Comparison of ENCODE assay signal across 22 cellular contexts in the genomic region with DNA sequence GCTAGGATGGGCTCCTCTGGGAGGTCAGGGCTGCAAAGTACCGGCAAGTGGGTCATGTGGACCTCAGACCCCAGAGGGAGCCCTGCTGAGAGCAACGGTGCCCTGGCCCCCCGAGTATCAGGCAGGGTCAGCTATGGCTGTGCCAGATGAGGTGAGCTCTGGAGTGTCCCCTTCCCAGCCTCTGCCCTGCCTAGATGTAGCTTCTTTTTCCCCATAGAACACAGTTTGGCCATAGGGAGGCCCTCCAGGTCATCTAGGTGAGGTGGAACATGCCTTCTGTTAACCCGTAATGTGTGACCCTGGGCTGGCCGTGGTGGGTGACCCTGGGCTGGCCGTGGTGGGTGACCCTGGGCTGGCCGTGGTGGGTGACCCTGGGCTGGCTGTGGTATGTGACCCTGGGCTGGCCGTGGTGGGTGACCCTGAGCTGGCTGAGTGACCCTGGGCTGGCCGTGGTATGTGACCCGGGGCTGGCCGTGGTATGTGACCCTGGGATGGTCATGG. TPM values are rescaled to one million over a fixed set of nuclear protein-coding genes. Genes with fewer than 3 reads are reported as not detected.
DNase-seq lines count a peak whose midpoint lies in the region; ATAC-seq, FAIRE-seq and TF ChIP-seq lines count a peak whose summit lies in the region.
"Had no signal": no experiment of that assay in that cellular context is flagged by ENCODE, and none has a peak within 500 bp of the region (broad histone marks: within the 10 kb centered on the region; RNA-seq: fewer than 3 reads in every experiment).

No MANE protein-coding gene starts in this region.

- no peak for TF ChIP-seq CTCF in natural killer cell (IDR thresholded peaks at IDR 0.05)
- no peak for TF ChIP-seq CTCF in left ventricle myocardium inferior (IDR thresholded peaks at IDR 0.05; ENCODE audit: borderline replicate concordance)
- no peak for TF ChIP-seq CTCF in lower lobe of right lung (IDR thresholded peaks at IDR 0.05)

- no peaks in the 10 kb centered on the region for H3K4me1 Mint-ChIP-seq in natural killer cell treated with Interleukin-12 subunit alpha and Interleukin-12 subunit beta and Interleukin-15 and Interleukin-18, amount 100 ng/mL, for 72 hours (ENCODE audit: low read depth in 2 of 2)
- peaks cover 0 to 7% of the 10 kb centered on the region in 2 donors for H3K4me1 Mint-ChIP-seq in natural killer cell

- H3K36me3 ChIP-seq in left ventricle myocardium inferior (no peaks in the 10 kb centered on the region), lower lobe of right lung (no peaks in the 10 kb centered on the region), MG63 (no peaks in the 10 kb centered on the region)
- H3K36me3 ChIP-seq: BLaER1 had no signal

- H3K9me3 Mint-ChIP-seq in natural killer cell treated with Interleukin-12 subunit alpha and Interleukin-12 subunit beta and Interleukin-15 and Interleukin-18, amount 100 ng/mL, for 72 hours = no peaks in the 10 kb centered on the region
- H3K9me3 Mint-ChIP-seq in natural killer cell = no peaks in the 10 kb centered on the region
- H3K9me3 Mint-ChIP-seq: IgD-negative memory B cell had no signal

- intact Hi-C loops in natural killer cell (cut with micrococcal nuclease) = no loop called here
- intact Hi-C loops in left ventricle myocardium inferior (cut with micrococcal nuclease) = no loop called here
- intact Hi-C loops in lower lobe of right lung (cut with DNase I) = no loop called here

- H3K27ac ChIP-seq in left ventricle myocardium inferior (replicated peaks) (peak overlapping the region; percentile 84), lower lobe of right lung (no peak overlapping the region)
- H3K27ac ChIP-seq: BLaER1 had no signal

- CTCF ChIA-PET in HEK293T (lab: Yijun Ruan, JAX) = no interaction called here

- no peaks in the 10 kb centered on the region for H3K9me3 ChIP-seq in left ventricle myocardium inferior (replicated peaks)
- no peaks in the 10 kb centered on the region for H3K9me3 ChIP-seq in lower lobe of right lung
- H3K9me3 ChIP-seq in MG63 = no peaks in the 10 kb centered on the region
- H3K9me3 ChIP-seq: BLaER1 had no signal

- no peaks in the 10 kb centered on the region for H3K27me3 Mint-ChIP-seq in natural killer cell treated with Interleukin-12 subunit alpha and Interleukin-12 subunit beta and Interleukin-15 and Interleukin-18, amount 100 ng/mL, for 72 hours
- H3K27me3 Mint-ChIP-seq in natural killer cell (ENCODE audit: low read depth in 2 of 2) = no peaks in the 10 kb centered on the region
- H3K27me3 Mint-ChIP-seq: IgD-negative memory B cell had no signal

- no peaks in the 10 kb centered on the region for H3K27me3 ChIP-seq in left ventricle myocardium inferior (ENCODE audit: low read depth)
- H3K27me3 ChIP-seq in lower lobe of right lung (ENCODE audit: low read depth) = no peaks in the 10 kb centered on the region
- no peaks in the 10 kb centered on the region for H3K27me3 ChIP-seq in MG63
- H3K27me3 ChIP-seq: BLaER1 had no signal

- H3K36me3 Mint-ChIP-seq in natural killer cell treated with Interleukin-12 subunit alpha and Interleukin-12 subunit beta and Interleukin-15 and Interleukin-18, amount 100 ng/mL, for 72 hours = no peaks in the 10 kb centered on the region
- no peaks in the 10 kb centered on the region for H3K36me3 Mint-ChIP-seq in natural killer cell
- H3K36me3 Mint-ChIP-seq: IgD-negative memory B cell had no signal

- peaks cover 31% of the 10 kb centered on the region for H3K4me1 ChIP-seq in left ventricle myocardium inferior
- no peaks in the 10 kb centered on the region for H3K4me1 ChIP-seq in lower lobe of right lung

- H3K4me3 ChIP-seq in left ventricle myocardium inferior (no peak overlapping the region), lower lobe of right lung (no peak overlapping the region), MG63 (no peak overlapping the region)
- H3K4me3 ChIP-seq: BLaER1 had no signal

- peak; percentile 38 for DNase-seq in natural killer cell treated with Interleukin-12 subunit alpha and Interleukin-12 subunit beta and Interleukin-15 and Interleukin-18, amount 100 ng/mL, for 72 hours (ENCODE audit: low spot score)
- DNase-seq in natural killer cell (no peak), left ventricle myocardium inferior (no peak), lower lobe of right lung (peak; percentile 27), urothelium cell line (ENCODE audit: low spot score) (no peak), HEK293T (ENCODE audit: extremely low spot score) (no peak), MG63 (no peak)
- DNase-seq: COR-L47, EL, H9, Kasumi-1, NCI-H1105, NCI-H1694 treated with DMSO at 0.1 percent for 48 hours, NCI-H2107, NCI-H226, NCI-H526, SIG-M5 had no signal

- POLR2A ChIA-PET in HEK293T (lab: Yijun Ruan, JAX) = no interaction called here

- ATAC-seq in natural killer cell treated with Interleukin-12 subunit alpha and Interleukin-12 subunit beta and Interleukin-15 and Interleukin-18, amount 100 ng/mL, for 72 hours = no peak
- ATAC-seq in natural killer cell (no peak), lower lobe of right lung (peak in 1 of 2 donors; percentile 8), GM18519 (IDR thresholded peaks at IDR 0.05; ENCODE audit: low FRiP score, unreplicated experiment) (no peak)

- no peak overlapping the region for H3K4me3 Mint-ChIP-seq in natural killer cell treated with Interleukin-12 subunit alpha and Interleukin-12 subunit beta and Interleukin-15 and Interleukin-18, amount 100 ng/mL, for 72 hours
- H3K4me3 Mint-ChIP-seq in natural killer cell = no peak overlapping the region
- H3K4me3 Mint-ChIP-seq: H9, IgD-negative memory B cell had no signal

- H3K27ac Mint-ChIP-seq in natural killer cell treated with Interleukin-12 subunit alpha and Interleukin-12 subunit beta and Interleukin-15 and Interleukin-18, amount 100 ng/mL, for 72 hours = no peak overlapping the region
- H3K27ac Mint-ChIP-seq in natural killer cell = no peak overlapping the region
- H3K27ac Mint-ChIP-seq: IgD-negative memory B cell had no signal

- no peak for FAIRE-seq in urothelium cell line (lab: Jason Lieb, UNC)
- FAIRE-seq: GM19239, RCC 7860 had no signal

TF ChIP-seq in HEK293T, 16 proteins besides CTCF, POLR2A, EP300 and RAD21:
- no peak for TF ChIP-seq FOXK2 (IDR thresholded peaks at IDR 0.05)
- no peak for TF ChIP-seq HDGF (IDR thresholded peaks at IDR 0.05; ENCODE audit: borderline replicate concordance)
- no peak for TF ChIP-seq LEF1 (IDR thresholded peaks at IDR 0.05; ENCODE audit: borderline replicate concordance)
- TF ChIP-seq FOXA1 (IDR thresholded peaks at IDR 0.05) = no peak
- no peak for TF ChIP-seq BHLHE40 (IDR thresholded peaks at IDR 0.05; ENCODE audit: borderline replicate concordance)
- TF ChIP-seq SUZ12 (IDR thresholded peaks at IDR 0.05) = no peak
- no peak for TF ChIP-seq L3MBTL2 (conservative IDR thresholded peaks at IDR 0.05)
- no peak for TF ChIP-seq NFRKB (IDR thresholded peaks at IDR 0.05)
- TF ChIP-seq TARDBP (IDR thresholded peaks at IDR 0.05) = no peak
- TF ChIP-seq CTBP1 (IDR thresholded peaks at IDR 0.05; ENCODE audit: borderline replicate concordance) = no peak

RNA-seq across cellular contexts. Expression of a gene that starts 21.2 kb away (rescaled TPM):
- total RNA-seq in natural killer cell treated with Interleukin-12 subunit alpha and Interleukin-12 subunit beta and Interleukin-15 and Interleukin-18, amount 100 ng/mL, for 72 hours = 10 to 100 TPM; 17.4 to 21.8 TPM
- 10 to 100 TPM; 63.8 to 100.0 (median 65.6) TPM for total RNA-seq in natural killer cell
- 62.9 TPM for total RNA-seq in left ventricle myocardium inferior
- total RNA-seq in lower lobe of right lung = 65.8 TPM
- total RNA-seq in MG63 (2014; rRNA removed; shearing (Covaris generic); ENCODE audit: low replicate concordance) = 42.4 and 79.3 TPM in 2 replicates

Comparison
In these comparisons a context has a peak if more than half of its experiments do, and no peak if none do; other contexts are left out.
1. DNase-seq: peak in natural killer cell treated with Interleukin-12 subunit alpha and Interleukin-12 subunit beta and Interleukin-15 and Interleukin-18, amount 100 ng/mL, for 72 hours (single experiment) and lower lobe of right lung (single experiment); none in natural killer cell (single experiment), left ventricle myocardium inferior (single experiment), urothelium cell line (single experiment), HEK293T (single experiment) and MG63 (single experiment).